Comparison of ENCODE assay signal across 1 cellular context in genomic region chr3:126646662-126647061, GRCh38.
TF ChIP-seq lines count a peak whose summit lies in the region.

No MANE protein-coding gene starts in this region.

TF ChIP-seq in SK-N-SH, 30 proteins besides CTCF, POLR2A, EP300 and RAD21 (continued from another document):
- TF ChIP-seq MAX (IDR thresholded peaks at IDR 0.05; ENCODE audit: low read depth) (no peak), RCOR1 (IDR thresholded peaks at IDR 0.05; ENCODE audit: low read length) (no peak), CHD2 (IDR thresholded peaks at IDR 0.05; ENCODE audit: low read length, partially characterized antibody) (no peak), FOSL2 (IDR thresholded peaks at IDR 0.05; ENCODE audit: borderline replicate concordance, low read depth) (peak; percentile 8; the same call in 1 of the 2 replicates), TCF12 (IDR thresholded peaks at IDR 0.05) (peak; percentile 21; the same call in 1 of the 2 replicates), IRF3 (IDR thresholded peaks at IDR 0.05; ENCODE audit: low read depth, low read length) (no peak), MEF2A (IDR thresholded peaks at IDR 0.05; ENCODE audit: borderline replicate concordance, low read depth) (no peak), POLR2AphosphoS5 (IDR thresholded peaks at IDR 0.05; ENCODE audit: low read depth, low read length) (no peak), ZBTB33 (IDR thresholded peaks at IDR 0.05; ENCODE audit: borderline replicate concordance, low read depth) (no peak), TEAD4 (IDR thresholded peaks at IDR 0.05; ENCODE audit: borderline replicate concordance, insufficient read depth) (0 out of 2 replicates have a peak, but pooled peaks have one; percentile 7), GABPA (IDR thresholded peaks at IDR 0.05; ENCODE audit: low read depth) (no peak)
TF ChIP-seq in SK-N-SH: peak in this region for 3.
